ENCODE assay signal across 9 cellular contexts in the genomic region with DNA sequence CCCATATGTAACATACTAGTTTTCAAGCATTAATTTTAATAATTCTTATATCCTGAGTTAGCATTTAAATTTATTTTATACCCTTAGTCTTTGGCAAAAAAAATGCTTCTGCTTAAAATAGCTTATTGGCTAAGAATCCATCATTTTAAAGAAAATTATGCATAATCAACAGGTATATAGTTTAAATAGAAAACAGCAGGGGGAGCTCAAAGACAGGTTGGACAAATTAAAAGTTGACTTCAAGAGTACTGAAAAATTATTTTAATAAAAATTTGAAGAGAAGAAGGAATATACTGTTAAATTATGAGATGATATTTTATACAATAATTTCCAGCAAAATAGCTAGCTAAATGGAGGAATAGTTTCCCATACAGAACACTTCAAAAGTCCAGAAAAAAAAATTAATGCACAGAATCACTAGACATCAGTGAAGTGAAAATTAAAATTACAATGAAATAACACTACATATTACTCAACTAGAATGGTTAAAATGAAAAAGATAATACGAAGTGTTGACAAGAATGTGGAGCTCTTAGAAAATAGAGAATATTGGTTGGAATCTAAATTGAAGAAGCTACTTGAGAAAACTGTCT.
DNase-seq lines count a peak whose midpoint lies in the region; ATAC-seq, FAIRE-seq and TF ChIP-seq lines count a peak whose summit lies in the region.
"Had no signal": no experiment of that assay in that cellular context is flagged by ENCODE, and none has a peak within 500 bp of the region (broad histone marks: within the 10 kb centered on the region; RNA-seq: fewer than 3 reads in every experiment).

No MANE protein-coding gene starts in this region.

- DNase-seq in DMS 273 (lab: John Stamatoyannopoulos, UW; ENCODE audit: unreplicated experiment): peak; percentile 44
- no peak for DNase-seq in DMS 273 treated with DMSO at 0.1 percent for 48 hours (lab: John Stamatoyannopoulos, UW)
- peak; percentile 20 for DNase-seq in NCI-H774 (lab: John Stamatoyannopoulos, UW)
- DNase-seq in endodermal cell: no peak
- peak; percentile 56 for DNase-seq in renal cortical epithelial cell (ENCODE audit: low read depth)
- DNase-seq in activated naive CD8-positive, alpha-beta T cell treated with anti-CD3 and anti-CD28 coated beads, Interleukin-2, amount 50 U/mL, for 24 hours: no peak
- DNase-seq in GM12891 (ENCODE audit: insufficient read length, low spot score): no peak
- DNase-seq: 8988T had no signal

- H3K4me3 ChIP-seq in endodermal cell (ENCODE audit: low read length): no peak overlapping the region

- H3K9me3 Mint-ChIP-seq in endodermal cell: no peaks in the 10 kb centered on the region
- no peaks in the 10 kb centered on the region for H3K9me3 Mint-ChIP-seq in activated naive CD8-positive, alpha-beta T cell treated with anti-CD3 and anti-CD28 coated beads, Interleukin-2, amount 50 U/mL, for 24 hours

- H3K4me1 Mint-ChIP-seq in endodermal cell: peaks cover 13% of the 10 kb centered on the region
- H3K4me1 Mint-ChIP-seq in activated naive CD8-positive, alpha-beta T cell treated with anti-CD3 and anti-CD28 coated beads, Interleukin-2, amount 50 U/mL, for 24 hours: peaks cover 1% of the 10 kb centered on the region

- WGBS in endodermal cell (ENCODE audit: insufficient coverage in 1 of 2, insufficient read length in 1 of 2), 2 experiments: 55% methylated on average over 1 of the region's 1 CpG; no CpG with 5 or more reads in 1 of the 2 experiments

- peak; percentile 78 for TF ChIP-seq CTCF in endodermal cell (conservative IDR thresholded peaks at IDR 0.05)

- no peaks in the 10 kb centered on the region for H3K27me3 ChIP-seq in endodermal cell (ENCODE audit: control insufficient read depth, insufficient read depth, low read length, poor library complexity, severe bottlenecking)

- no peak overlapping the region for H3K9ac ChIP-seq in endodermal cell (ENCODE audit: extremely low read depth, low read length, poor library complexity, severe bottlenecking)

- no peaks in the 10 kb centered on the region for H3K9me3 ChIP-seq in endodermal cell (ENCODE audit: control insufficient read depth, low read length)

- no peak overlapping the region for H3K4me3 Mint-ChIP-seq in endodermal cell
- H3K4me3 Mint-ChIP-seq in activated naive CD8-positive, alpha-beta T cell treated with anti-CD3 and anti-CD28 coated beads, Interleukin-2, amount 50 U/mL, for 24 hours: no peak overlapping the region

- H3K36me3 ChIP-seq in endodermal cell (ENCODE audit: control insufficient read depth, insufficient read depth, low read length): no peaks in the 10 kb centered on the region

- no peak overlapping the region for H3K27ac ChIP-seq in endodermal cell (ENCODE audit: low read depth, low read length)

- FAIRE-seq in GM12891 (lab: Jason Lieb, UNC): no peak

- H3K36me3 Mint-ChIP-seq in endodermal cell (ENCODE audit: low read depth): no peaks in the 10 kb centered on the region
- no peaks in the 10 kb centered on the region for H3K36me3 Mint-ChIP-seq in activated naive CD8-positive, alpha-beta T cell treated with anti-CD3 and anti-CD28 coated beads, Interleukin-2, amount 50 U/mL, for 24 hours (ENCODE audit: low read depth)

- H3K4me1 ChIP-seq in endodermal cell (ENCODE audit: control insufficient read depth, insufficient read depth, low read length): no peaks in the 10 kb centered on the region

- ATAC-seq in activated naive CD8-positive, alpha-beta T cell treated with anti-CD3 and anti-CD28 coated beads, Interleukin-2, amount 50 U/mL, for 24 hours: no peak
- ATAC-seq in GM21381 (IDR thresholded peaks at IDR 0.05; ENCODE audit: unreplicated experiment): no peak

- no peak overlapping the region for H3K27ac Mint-ChIP-seq in endodermal cell
- H3K27ac Mint-ChIP-seq in activated naive CD8-positive, alpha-beta T cell treated with anti-CD3 and anti-CD28 coated beads, Interleukin-2, amount 50 U/mL, for 24 hours: no peak overlapping the region

- no peak for TF ChIP-seq POLR2A in GM12891 (IDR thresholded peaks at IDR 0.05; ENCODE audit: low read depth, low read length)

- no peaks in the 10 kb centered on the region for H3K27me3 Mint-ChIP-seq in endodermal cell (ENCODE audit: insufficient read depth)
- no peaks in the 10 kb centered on the region for H3K27me3 Mint-ChIP-seq in activated naive CD8-positive, alpha-beta T cell treated with anti-CD3 and anti-CD28 coated beads, Interleukin-2, amount 50 U/mL, for 24 hours

TF ChIP-seq in GM12891, 5 proteins besides CTCF, POLR2A, EP300 and RAD21:
- TF ChIP-seq POLR2AphosphoS5 (IDR thresholded peaks at IDR 0.05; ENCODE audit: low read depth, low read length) (no peak), PAX5 (IDR thresholded peaks at IDR 0.05; ENCODE audit: insufficient read depth, low read length, severe bottlenecking) (no peak), TAF1 (IDR thresholded peaks at IDR 0.05; ENCODE audit: low read depth, low read length) (no peak), POU2F2 (IDR thresholded peaks at IDR 0.05; ENCODE audit: low read depth, low read length) (no peak), SPI1 (IDR thresholded peaks at IDR 0.05; ENCODE audit: low read depth, low read length) (no peak)

Comparison
In these comparisons a context has a peak if more than half of its experiments do, and no peak if none do; other contexts are left out.
1. DNase-seq: peak in DMS 273 (single experiment), NCI-H774 (single experiment) and renal cortical epithelial cell (single experiment); none in DMS 273 treated with DMSO at 0.1 percent for 48 hours (single experiment), endodermal cell (single experiment), activated naive CD8-positive, alpha-beta T cell treated with anti-CD3 and anti-CD28 coated beads, Interleukin-2, amount 50 U/mL, for 24 hours (single experiment) and GM12891 (single experiment).